ENCODE assay signal across 27 cellular contexts in the genomic region with DNA sequence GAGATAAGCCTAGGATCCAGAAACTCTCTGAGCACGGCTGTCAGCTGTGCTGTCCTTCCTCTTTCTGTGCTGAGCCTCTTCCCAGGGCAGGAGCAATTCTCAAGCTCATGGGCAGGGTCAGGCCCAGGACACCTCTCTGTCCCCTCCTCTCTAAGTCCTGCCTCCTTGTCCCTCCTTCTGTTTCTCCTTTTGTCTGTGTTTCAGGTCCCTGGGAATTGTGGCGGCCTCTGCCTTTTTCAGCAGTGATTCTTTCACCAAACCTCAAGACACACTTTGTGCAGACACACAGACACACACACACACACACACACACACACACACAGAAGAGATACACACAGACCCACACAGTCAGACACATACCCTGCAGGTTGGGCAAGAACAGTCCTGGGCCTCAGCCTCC. TPM values are rescaled to one million over a fixed set of nuclear protein-coding genes. Genes with fewer than 3 reads are reported as not detected.
"Had no signal": no experiment of that assay in that cellular context is flagged by ENCODE, and none has a peak within 500 bp of the region (broad histone marks: within the 10 kb centered on the region; RNA-seq: fewer than 3 reads in every experiment).

PSG1 (minus strand) TSS at position 101 of the 400 bp plus-strand sequence. CDS start 132 bp downstream, outside the sequence.

- H3K36me3 Mint-ChIP-seq: naive B cell; natural killer cell treated with Interleukin-12 subunit alpha and Interleukin-12 subunit beta and Interleukin-15 and Interleukin-18, amount 100 ng/mL, for 72 hours; type B pancreatic cell had no signal

- H3K4me1 Mint-ChIP-seq: mesothelial cell of epicardium, naive B cell, neural crest cell had no signal

- H3K27ac Mint-ChIP-seq: effector memory CD8-positive, alpha-beta T cell; mesothelial cell of epicardium; natural killer cell treated with Interleukin-12 subunit alpha and Interleukin-12 subunit beta and Interleukin-15 and Interleukin-18, amount 100 ng/mL, for 72 hours; progenitor cell of endocrine pancreas; type B pancreatic cell had no signal

- H3K4me3 Mint-ChIP-seq: effector memory CD8-positive, alpha-beta T cell; mesothelial cell of epicardium; natural killer cell treated with Interleukin-12 subunit alpha and Interleukin-12 subunit beta and Interleukin-15 and Interleukin-18, amount 100 ng/mL, for 72 hours; neural crest cell; type B pancreatic cell had no signal

- H3K9me3 ChIP-seq: esophagus squamous epithelium, gastrocnemius medialis, mucosa of descending colon, neutrophil, right lobe of liver, testis, tibial artery had no signal

- DNase-seq: effector memory CD8-positive, alpha-beta T cell; erythroblast; esophagus squamous epithelium; foreskin fibroblast; gastrocnemius medialis; head of caudate nucleus; mesenchymal stem cell; mucosa of descending colon; naive B cell; right lobe of liver; small intestine; stimulated activated CD4-positive, alpha-beta T cell treated with anti-CD3 and anti-CD28 coated beads, Interleukin-15, amount 100 ng/mL, for 24 hours; stimulated activated CD4-positive, alpha-beta T cell treated with anti-CD3 and anti-CD28 coated beads, Interleukin-2, amount 100 ng/mL, for 48 hours; stimulated activated naive CD4-positive, alpha-beta T cell; substantia nigra; testis; tibial artery had no signal

- ATAC-seq: effector memory CD8-positive, alpha-beta T cell; gastrocnemius medialis; mucosa of descending colon; natural killer cell treated with Interleukin-12 subunit alpha and Interleukin-12 subunit beta and Interleukin-15 and Interleukin-18, amount 100 ng/mL, for 72 hours; right lobe of liver had no signal

- H3K9me3 Mint-ChIP-seq: effector memory CD8-positive, alpha-beta T cell; natural killer cell treated with Interleukin-12 subunit alpha and Interleukin-12 subunit beta and Interleukin-15 and Interleukin-18, amount 100 ng/mL, for 72 hours had no signal

- H3K27me3 Mint-ChIP-seq: progenitor cell of endocrine pancreas, type B pancreatic cell had no signal

RNA-seq across cellular contexts. Expression of gene PSG1, which starts in this region (rescaled TPM):
- total RNA-seq: esophagus squamous epithelium; gastrocnemius medialis; lower leg skin; lung microvascular endothelial cell; mesothelial cell of epicardium; mucosa of descending colon; natural killer cell treated with Interleukin-12 subunit alpha and Interleukin-12 subunit beta and Interleukin-15 and Interleukin-18, amount 100 ng/mL, for 72 hours; neural crest cell; omental fat pad; progenitor cell of endocrine pancreas; right lobe of liver; testis; urinary bladder had no signal
